8 cellular contexts compared by ENCODE assay signal in genomic region chr13:113296842-113297369, GRCh38. TPM values are rescaled to one million over a fixed set of nuclear protein-coding genes. Genes with fewer than 3 reads are reported as not detected.
A peak's percentile ranks its signal among the peaks of the same experiment; 100 is the strongest.
DNase-seq lines count a peak whose midpoint lies in the region; ATAC-seq and TF ChIP-seq lines count a peak whose summit lies in the region.

Gene LAMP1 (plus strand): TSS chr13:113297239. CDS start chr13:113297435, 196 bp downstream.

- peaks cover 53% of the 10 kb centered on the region for H3K79me2 ChIP-seq in smooth muscle cell (ENCODE audit: low read depth)

- no peaks in the 10 kb centered on the region for H3K36me3 ChIP-seq in smooth muscle cell (ENCODE audit: low read depth)

- peak within 1 kb of the TSS; percentile 90 to 92 for H3K4me3 ChIP-seq in cardiac fibroblast (replicated peaks in 1 of 2; ENCODE audit: low read depth in 2 of 2, low read length in 2 of 2)
- H3K4me3 ChIP-seq in smooth muscle cell, result peak within 1 kb of the TSS; percentile 95

- peak within 1 kb of the TSS; percentile 86 for H3K27ac ChIP-seq in smooth muscle cell (ENCODE audit: low read depth)

- H3K9me3 Mint-ChIP-seq in activated B cell treated with CpG ODN at 0.5 μM for 24 hours, result no peaks in the 10 kb centered on the region

- H3K4me1 Mint-ChIP-seq in activated B cell treated with CpG ODN at 0.5 μM for 24 hours, result peaks cover 45% of the 10 kb centered on the region

- ATAC-seq in GM19023 (IDR thresholded peaks at IDR 0.05; ENCODE audit: unreplicated experiment) (peak; percentile 79), HG03196 (IDR thresholded peaks at IDR 0.05; ENCODE audit: unreplicated experiment) (peak; percentile 82), activated B cell treated with CpG ODN at 0.5 μM for 24 hours (ENCODE audit: low read depth) (peak; percentile 80)

- H3K27me3 ChIP-seq in smooth muscle cell (ENCODE audit: low read depth), result no peaks in the 10 kb centered on the region

- CTCF ChIA-PET in activated B cell treated with CpG ODN at 0.5 μM for 24 hours (lab: Charles Lee), result interaction anchor here (1.3 kb wide), 1 partner anchor 87 kb away, joined by 5 read pairs; the partner anchor contains the start of gene CUL4A

- intact Hi-C loops in activated B cell treated with CpG ODN at 0.5 μM for 24 hours (cut with micrococcal nuclease), result loop anchor here (1.0 to 10.0 kb wide), 7 partner anchors 50 to 835 kb away; partner anchors contain the start of genes CUL4A, DCUN1D2, RASA3 and TUBGCP3

- no peaks in the 10 kb centered on the region for H3F3A ChIP-seq in smooth muscle cell (ENCODE audit: low read depth)

- H3K4me1 ChIP-seq in smooth muscle cell (ENCODE audit: low read depth), result peaks cover 5% of the 10 kb centered on the region

- peak within 1 kb of the TSS; percentile 99 for H3K4me2 ChIP-seq in smooth muscle cell

- H3K4me3 Mint-ChIP-seq in activated B cell treated with CpG ODN at 0.5 μM for 24 hours, result peak within 1 kb of the TSS; percentile 94

- peak within 1 kb of the TSS; percentile 88 for H2AFZ ChIP-seq in smooth muscle cell (ENCODE audit: low read depth)

- H3K9ac ChIP-seq in smooth muscle cell (ENCODE audit: low read depth), result peak within 1 kb of the TSS; percentile 95

- H3K27me3 Mint-ChIP-seq in activated B cell treated with CpG ODN at 0.5 μM for 24 hours, result peaks cover 16% of the 10 kb centered on the region

- WGBS in smooth muscle cell (ENCODE audit: low lambda C conversion rate), result 2% methylated on average over 62 of the region's 74 CpGs

- H4K20me1 ChIP-seq in smooth muscle cell (ENCODE audit: low read depth), result peaks cover 32% of the 10 kb centered on the region

- H3K9me3 ChIP-seq in smooth muscle cell (replicated peaks; ENCODE audit: low read depth), result no peaks in the 10 kb centered on the region

- POLR2A ChIA-PET in activated B cell treated with CpG ODN at 0.5 μM for 24 hours (lab: Charles Lee), result interaction anchor here (1.1 to 2.3 kb wide), 2 partner anchors 88 to 984 kb away, joined by 3 to 40 read pairs; partner anchors contain the start of genes CUL4A, PCID2 and UPF3A

- TF ChIP-seq CTCF in activated B cell treated with CpG ODN at 0.5 μM for 24 hours (IDR thresholded peaks at IDR 0.05) (no peak), cardiac fibroblast (IDR thresholded peaks at IDR 0.05; ENCODE audit: low read depth, low read length) (no peak), smooth muscle cell (IDR thresholded peaks at IDR 0.05; ENCODE audit: borderline replicate concordance, insufficient read depth, poor library complexity, severe bottlenecking) (no peak)

- peaks cover 15% of the 10 kb centered on the region for H3K36me3 Mint-ChIP-seq in activated B cell treated with CpG ODN at 0.5 μM for 24 hours (ENCODE audit: low read depth)

- peak within 1 kb of the TSS; percentile 98 for H3K27ac Mint-ChIP-seq in activated B cell treated with CpG ODN at 0.5 μM for 24 hours

- DNase-seq in AG08396 (ENCODE audit: low spot score), result peak; percentile 99
- peak; percentile 98 for DNase-seq in NCI-H345 (lab: John Stamatoyannopoulos, UW)
- peak; percentile 100 for DNase-seq in activated B cell treated with CpG ODN at 0.5 μM for 24 hours
- peak; percentile 96 to 99 for DNase-seq in cardiac fibroblast (ENCODE audit: low read depth in 2 of 2)
- DNase-seq in iPS-NIHi7 (ENCODE audit: extremely low spot score), result peak; percentile 99
- peak; percentile 95 for DNase-seq in smooth muscle cell (lab: John Stamatoyannopoulos, UW; ENCODE audit: unreplicated experiment)

RNA-seq across cellular contexts. Expression of gene LAMP1, which starts in this region (rescaled TPM):
- total RNA-seq in activated B cell treated with CpG ODN at 0.5 μM for 24 hours (83.7 and 86.2 TPM in 2 replicates), smooth muscle cell (111 TPM in 2 replicates)
- 146 and 159 TPM in 2 replicates for polyA plus RNA-seq in smooth muscle cell

Comparison
In these comparisons a context has a peak if more than half of its experiments do, and no peak if none do; other contexts are left out.
1. Peak in every context shown above with its lines: DNase-seq, ATAC-seq, H3K4me3 ChIP-seq and H3K27ac ChIP-seq.